In the genomic region with DNA sequence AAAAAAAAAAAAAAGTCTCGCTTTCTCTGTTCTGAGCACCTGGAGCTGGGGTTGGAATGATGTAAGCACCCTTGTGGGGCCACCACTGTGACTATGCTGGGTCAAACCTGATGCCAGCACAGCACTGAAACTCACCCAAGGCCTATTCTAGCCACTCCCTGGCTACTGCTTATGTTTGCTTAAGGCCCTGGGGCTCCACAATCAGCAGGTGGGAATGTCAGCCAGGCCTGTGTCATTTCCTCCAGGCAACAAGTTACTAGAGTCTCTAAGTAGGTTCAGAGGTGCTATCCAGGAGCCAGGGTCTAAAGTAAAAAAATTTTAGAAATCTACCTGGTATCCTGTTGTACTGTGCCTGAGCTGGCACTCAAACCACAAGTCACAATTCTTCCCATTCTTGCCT, we compare ENCODE assay signal across 15 cellular contexts.
"Had no signal": no experiment of that assay in that cellular context is flagged by ENCODE, and none has a peak within 500 bp of the region (broad histone marks: within the 10 kb centered on the region; RNA-seq: fewer than 3 reads in every experiment).

No MANE protein-coding gene starts in this region.

- H3K36me3 ChIP-seq: heart right ventricle, neural progenitor cell, pancreas, thyroid gland, uterus had no signal

- H3K4me1 ChIP-seq: heart right ventricle, neural progenitor cell, pancreas, thyroid gland, uterus had no signal

- H3K27ac ChIP-seq: dorsolateral prefrontal cortex, heart right ventricle, neural progenitor cell, pancreas, thyroid gland, uterus had no signal

- ATAC-seq: activated naive CD4-positive, alpha-beta T cell treated with anti-CD3 and anti-CD28 coated beads, Interleukin-2, amount 50 U/mL, for 72 hours; activated T-cell treated with anti-CD3 and anti-CD28 coated beads, Interleukin-2, amount 50 U/mL, for 4 hours; heart right ventricle; pancreas had no signal

- H3K4me2 ChIP-seq: neural progenitor cell had no signal

- H3K9ac ChIP-seq: neural progenitor cell had no signal

- H3K9me3 ChIP-seq: pancreas, thyroid gland, uterus had no signal

- H3K4me3 ChIP-seq: dorsolateral prefrontal cortex, heart right ventricle, neural progenitor cell, pancreas, thyroid gland, uterus had no signal

- FAIRE-seq: frontal cortex, pancreas had no signal

- H2AFZ ChIP-seq: neural progenitor cell had no signal

- DNase-seq: activated CD4-positive, alpha-beta T cell treated with anti-CD3 and anti-CD28 coated beads for 1 hour; activated CD4-positive, alpha-beta T cell treated with anti-CD3 and anti-CD28 coated beads, Interleukin-2, amount 50 U/mL, for 48 hours; activated effector memory CD4-positive, alpha-beta T cell treated with anti-CD3 and anti-CD28 coated beads, Interleukin-2, amount 50 U/mL, for 16 hours; activated T-cell treated with anti-CD3 and anti-CD28 coated beads, Interleukin-2, amount 50 U/mL, for 4 hours; amniotic stem cell; dorsolateral prefrontal cortex; heart right ventricle; kidney glomerular epithelial cell; pancreas; stimulated activated CD4-positive, alpha-beta T cell treated with anti-CD3 and anti-CD28 coated beads, Interleukin-4, amount 100 ng/mL, for 4 hours; thyroid gland; uterus had no signal

- H3K27me3 ChIP-seq: dorsolateral prefrontal cortex, heart right ventricle, neural progenitor cell, thyroid gland, uterus had no signal
